In genomic region chr2:72936669-72937355, GRCh38 we compare ENCODE assay signal across 1 cellular context.
TF ChIP-seq lines count a peak whose summit lies in the region.

No MANE protein-coding gene starts in this region.

TF ChIP-seq in GM23338, 12 proteins besides CTCF, POLR2A, EP300 and RAD21 (continued from another document):
- TF ChIP-seq ZNF462 (CRISPR knock-in tag; IDR thresholded peaks at IDR 0.05), result no peak
- no peak for TF ChIP-seq CREB1 (CRISPR knock-in tag; IDR thresholded peaks at IDR 0.05; ENCODE audit: low read depth)
- TF ChIP-seq STAT1 (IDR thresholded peaks at IDR 0.05; ENCODE audit: unreplicated experiment), result no peak
- no peak for TF ChIP-seq EZH2 (IDR thresholded peaks at IDR 0.05; ENCODE audit: low read depth, unreplicated experiment)
- no peak for TF ChIP-seq NANOG (IDR thresholded peaks at IDR 0.05; ENCODE audit: borderline replicate concordance)
- TF ChIP-seq POLR2AphosphoS5 (IDR thresholded peaks at IDR 0.05; ENCODE audit: low read depth), result no peak
- no peak for TF ChIP-seq ZNF331 (CRISPR knock-in tag; IDR thresholded peaks at IDR 0.05; ENCODE audit: low read depth)
- no peak for TF ChIP-seq ETS1 (IDR thresholded peaks at IDR 0.05)
- TF ChIP-seq ZNF114 (CRISPR knock-in tag; IDR thresholded peaks at IDR 0.05), result no peak
- TF ChIP-seq EZH2phosphoT487 (IDR thresholded peaks at IDR 0.05; ENCODE audit: unreplicated experiment), result no peak
- TF ChIP-seq JUNB (IDR thresholded peaks at IDR 0.05; ENCODE audit: unreplicated experiment), result no peak
